8 cellular contexts compared by ENCODE assay signal in genomic region chr11:83292709-83293435, GRCh38. TPM values are rescaled to one million over a fixed set of nuclear protein-coding genes. Genes with fewer than 3 reads are reported as not detected.
DNase-seq lines count a peak whose midpoint lies in the region; ATAC-seq, FAIRE-seq and TF ChIP-seq lines count a peak whose summit lies in the region.

No MANE protein-coding gene starts in this region.

- no peak overlapping the region for H3K27ac Mint-ChIP-seq in activated naive CD8-positive, alpha-beta T cell

- TF ChIP-seq CTCF in D721Med (IDR thresholded peaks at IDR 0.05; ENCODE audit: insufficient read depth, missing control alignments) (peak; percentile 74), heart left ventricle (IDR thresholded peaks at IDR 0.05) (peak; percentile 48 to 75 (median 62))

- no peaks in the 10 kb centered on the region for H3K9me3 Mint-ChIP-seq in activated naive CD8-positive, alpha-beta T cell (ENCODE audit: low read depth)

- H3K27me3 Mint-ChIP-seq in activated naive CD8-positive, alpha-beta T cell: peaks cover 2% of the 10 kb centered on the region

- peak; percentile 74 for FAIRE-seq in D721Med (lab: Jason Lieb, UNC)

- H3K9me3 ChIP-seq in heart left ventricle: no peaks in the 10 kb centered on the region

- WGBS in heart left ventricle, 4 donors: 46 to 50% (median 47%) methylated on average over 7 of the region's 7 CpGs

- no peaks in the 10 kb centered on the region for H3K36me3 ChIP-seq in heart left ventricle

- peak overlapping the region in 3 of 12 donors; percentile 4 to 14 (median 6) for H3K4me3 ChIP-seq in heart left ventricle

- no peaks in the 10 kb centered on the region for H3K27me3 ChIP-seq in heart left ventricle

- no peak for TF ChIP-seq POLR2A in heart left ventricle (IDR thresholded peaks at IDR 0.05)

- H3K4me1 Mint-ChIP-seq in activated naive CD8-positive, alpha-beta T cell (ENCODE audit: low read depth): peaks cover 11% of the 10 kb centered on the region

- no peaks in the 10 kb centered on the region for H3K36me3 Mint-ChIP-seq in activated naive CD8-positive, alpha-beta T cell

- H3K4me1 ChIP-seq in heart left ventricle: peaks cover 0 to 3% (median 0%) of the 10 kb centered on the region in 12 donors

- intact Hi-C loops in heart left ventricle (cut with DNase I): loop anchor here in 9 of 10 donors (2.0 to 10.0 kb wide), 5 partner anchors 429 to 528 kb away; no protein-coding TSS in a partner anchor

- peak; percentile 52 for ATAC-seq in GM19025 (IDR thresholded peaks at IDR 0.05; ENCODE audit: low read depth, unreplicated experiment)
- peak; percentile 76 for ATAC-seq in HG03342 (IDR thresholded peaks at IDR 0.05; ENCODE audit: unreplicated experiment)
- ATAC-seq in heart left ventricle: peak in 3 of 4 donors; percentile 50 to 70 (median 61)
- no peak for ATAC-seq in HG02623 (IDR thresholded peaks at IDR 0.05; ENCODE audit: unreplicated experiment)

- DNase-seq in D721Med (ENCODE audit: insufficient read length, low spot score) (no peak), NCI-H748 (lab: John Stamatoyannopoulos, UW; ENCODE audit: unreplicated experiment) (peak; percentile 52), heart left ventricle (no peak), pulmonary artery endothelial cell (ENCODE audit: low read depth, low spot score) (peak; percentile 15)

- H3K27ac ChIP-seq in heart left ventricle: no peak overlapping the region

- H3K4me3 Mint-ChIP-seq in activated naive CD8-positive, alpha-beta T cell: peak overlapping the region; percentile 59

RNA-seq across cellular contexts. Expression of gene CCDC90B, which starts 6.7 kb away (rescaled TPM):
- total RNA-seq in heart left ventricle: 10 to 100 TPM; 18.0 to 31.7 (median 26.7) TPM
- 10 to 100 TPM; 17.9 to 30.3 TPM for polyA plus RNA-seq in heart left ventricle
- total RNA-seq in pulmonary artery endothelial cell: 63.3 and 64.7 TPM in 2 replicates

Comparison
In these comparisons a context has a peak if more than half of its experiments do, and no peak if none do; other contexts are left out.
1. DNase-seq: peak in NCI-H748 (single experiment) and pulmonary artery endothelial cell (single experiment); none in D721Med (single experiment) and heart left ventricle (0 of 5).